Comparison of ENCODE assay signal across 9 cellular contexts in genomic region chr12:98754095-98754494, GRCh38.
A peak's percentile ranks its signal among the peaks of the same experiment; 100 is the strongest.
DNase-seq lines count a peak whose midpoint lies in the region; ATAC-seq and TF ChIP-seq lines count a peak whose summit lies in the region.
"Had no signal": no experiment of that assay in that cellular context is flagged by ENCODE, and none has a peak within 500 bp of the region (broad histone marks: within the 10 kb centered on the region; RNA-seq: fewer than 3 reads in every experiment).

No MANE protein-coding gene starts in this region.

- H3K9me3 ChIP-seq in neural progenitor cell (ENCODE audit: low read depth) = no peaks in the 10 kb centered on the region
- no peaks in the 10 kb centered on the region for H3K9me3 ChIP-seq in gastroesophageal sphincter

- no peak overlapping the region for H3K4me3 Mint-ChIP-seq in activated CD8-positive, alpha-beta T cell treated with anti-CD3 and anti-CD28 coated beads for 36 hours
- no peak overlapping the region for H3K4me3 Mint-ChIP-seq in neural progenitor cell

- DNase-seq in EH (ENCODE audit: low read depth) (peak; percentile 89), neural progenitor cell (ENCODE audit: low spot score) (no peak), SK-N-DZ (ENCODE audit: low spot score) (no peak)
- DNase-seq in activated CD8-positive, alpha-beta T cell treated with anti-CD3 and anti-CD28 coated beads for 36 hours = peak; percentile 57
- no peak for DNase-seq in activated CD8-positive, alpha-beta memory T cell treated with anti-CD3 and anti-CD28 coated beads, Interleukin-2, amount 50 U/mL, for 48 hours

- H3K27ac ChIP-seq in neural progenitor cell (no peak overlapping the region), gastroesophageal sphincter (no peak overlapping the region)
- H3K27ac ChIP-seq: PC-9 had no signal

- H3K4me2 ChIP-seq in neural progenitor cell = no peak overlapping the region
- H3K4me2 ChIP-seq: PC-9 had no signal

- H4K20me1 ChIP-seq in neural progenitor cell (ENCODE audit: low read depth) = no peaks in the 10 kb centered on the region

- H3K4me1 Mint-ChIP-seq in activated CD8-positive, alpha-beta T cell treated with anti-CD3 and anti-CD28 coated beads for 36 hours (ENCODE audit: low read depth) = peaks cover 3% of the 10 kb centered on the region
- H3K4me1 Mint-ChIP-seq in neural progenitor cell = peaks cover 35% of the 10 kb centered on the region

- H3K4me1 ChIP-seq in neural progenitor cell (no peaks in the 10 kb centered on the region), gastroesophageal sphincter (no peaks in the 10 kb centered on the region)

- POLR2A ChIA-PET in activated CD8-positive, alpha-beta T cell treated with anti-CD3 and anti-CD28 coated beads for 36 hours (lab: Charles Lee) = interaction anchor here (0.7 kb wide), 1 partner anchor 341 kb away, joined by 3 read pairs; no protein-coding TSS in a partner anchor

- no peaks in the 10 kb centered on the region for H3K27me3 ChIP-seq in neural progenitor cell
- H3K27me3 ChIP-seq in gastroesophageal sphincter = no peaks in the 10 kb centered on the region

- no peak overlapping the region for H2AFZ ChIP-seq in neural progenitor cell (replicated peaks)
- H2AFZ ChIP-seq: PC-9 had no signal

- TF ChIP-seq EP300 in gastroesophageal sphincter (IDR thresholded peaks at IDR 0.05) = no peak

- H3F3A ChIP-seq in neural progenitor cell (ENCODE audit: low read depth) = no peaks in the 10 kb centered on the region

- H3K9me3 Mint-ChIP-seq in activated CD8-positive, alpha-beta T cell treated with anti-CD3 and anti-CD28 coated beads for 36 hours = no peaks in the 10 kb centered on the region
- peaks cover 6% of the 10 kb centered on the region for H3K9me3 Mint-ChIP-seq in neural progenitor cell

- CTCF ChIA-PET in activated CD8-positive, alpha-beta T cell treated with anti-CD3 and anti-CD28 coated beads for 36 hours (lab: Charles Lee) = interaction anchor here (1.0 to 1.3 kb wide), 2 partner anchors 12 to 19 kb away, joined by 4 to 5 read pairs; no protein-coding TSS in a partner anchor

- H3K36me3 ChIP-seq in neural progenitor cell (no peaks in the 10 kb centered on the region), gastroesophageal sphincter (peaks cover 0 to 19% of the 10 kb centered on the region in 2 donors)

- H3K36me3 Mint-ChIP-seq in activated CD8-positive, alpha-beta T cell treated with anti-CD3 and anti-CD28 coated beads for 36 hours (ENCODE audit: low read depth) = no peaks in the 10 kb centered on the region
- H3K36me3 Mint-ChIP-seq in neural progenitor cell = peaks cover 2% of the 10 kb centered on the region

- H3K9ac ChIP-seq in neural progenitor cell = no peak overlapping the region

- intact Hi-C loops in activated CD8-positive, alpha-beta T cell treated with anti-CD3 and anti-CD28 coated beads for 36 hours (cut with micrococcal nuclease) = no loop called here

- H3K4me3 ChIP-seq in neural progenitor cell = no peak overlapping the region
- H3K4me3 ChIP-seq in gastroesophageal sphincter = no peak overlapping the region
- H3K4me3 ChIP-seq: PC-9 had no signal

- H3K79me2 ChIP-seq in neural progenitor cell (ENCODE audit: low read depth) = no peaks in the 10 kb centered on the region

- TF ChIP-seq CTCF in activated CD8-positive, alpha-beta T cell treated with anti-CD3 and anti-CD28 coated beads for 36 hours (IDR thresholded peaks at IDR 0.05) = no peak
- TF ChIP-seq CTCF in neural progenitor cell (IDR thresholded peaks at IDR 0.05) (no peak), gastroesophageal sphincter (IDR thresholded peaks at IDR 0.05) (no peak)

- peak; percentile 98 for ATAC-seq in GM19351 (IDR thresholded peaks at IDR 0.05; ENCODE audit: unreplicated experiment)
- peak; percentile 99 for ATAC-seq in HG03175 (IDR thresholded peaks at IDR 0.05; ENCODE audit: unreplicated experiment)
- peak; percentile 93 for ATAC-seq in activated CD8-positive, alpha-beta T cell treated with anti-CD3 and anti-CD28 coated beads for 36 hours
- ATAC-seq in gastroesophageal sphincter = no peak

- 79 to 100% methylated on average over 1 to 3 of the region's 5 CpGs for WGBS in gastroesophageal sphincter (ENCODE audit: low coverage in 1 of 2), 2 donors

- H3K27ac Mint-ChIP-seq in activated CD8-positive, alpha-beta T cell treated with anti-CD3 and anti-CD28 coated beads for 36 hours = peak overlapping the region; percentile 49
- H3K27ac Mint-ChIP-seq in neural progenitor cell = peak overlapping the region; percentile 13

- TF ChIP-seq POLR2A in gastroesophageal sphincter (IDR thresholded peaks at IDR 0.05) = no peak

- peaks cover 3% of the 10 kb centered on the region for H3K27me3 Mint-ChIP-seq in activated CD8-positive, alpha-beta T cell treated with anti-CD3 and anti-CD28 coated beads for 36 hours
- H3K27me3 Mint-ChIP-seq in neural progenitor cell (ENCODE audit: insufficient read depth, low read depth) = peaks cover 14% of the 10 kb centered on the region

Comparison
In these comparisons a context has a peak if more than half of its experiments do, and no peak if none do; other contexts are left out.
1. DNase-seq: peak in EH (single experiment) and activated CD8-positive, alpha-beta T cell treated with anti-CD3 and anti-CD28 coated beads for 36 hours (single experiment); none in neural progenitor cell (single experiment), SK-N-DZ (single experiment) and activated CD8-positive, alpha-beta memory T cell treated with anti-CD3 and anti-CD28 coated beads, Interleukin-2, amount 50 U/mL, for 48 hours (single experiment).